ENCODE assay signal across 8 cellular contexts in the genomic region with DNA sequence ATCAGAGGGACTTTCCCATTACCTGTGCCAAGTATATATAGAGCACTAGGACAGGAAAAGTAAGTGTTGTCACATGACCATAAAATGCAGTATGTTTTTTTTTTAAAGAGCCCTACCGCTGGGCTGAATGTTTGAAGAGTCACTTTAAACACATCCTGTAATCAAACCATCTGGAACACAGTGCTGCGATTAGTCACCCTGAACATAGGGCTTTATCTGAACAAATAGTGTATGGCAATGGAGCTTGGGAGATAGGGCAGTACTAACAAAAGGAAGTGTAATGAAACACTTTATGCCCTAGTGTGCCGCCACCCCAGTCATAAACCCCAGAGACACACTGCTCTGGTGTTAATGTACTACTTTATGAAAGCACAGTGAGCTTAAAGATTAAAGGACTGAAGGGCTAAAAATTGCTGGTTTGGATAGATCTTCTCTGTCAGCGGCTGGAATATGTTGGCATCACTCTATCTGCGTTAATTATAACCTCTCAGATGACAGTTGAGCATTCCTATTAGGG.
DNase-seq lines count a peak whose midpoint lies in the region; TF ChIP-seq lines count a peak whose summit lies in the region.

No MANE protein-coding gene starts in this region.

- no peaks in the 10 kb centered on the region for H3K9me3 Mint-ChIP-seq in MCF 10A (ENCODE audit: unreplicated experiment)

- CTCF ChIA-PET in MCF 10A (lab: Yijun Ruan, JAX) = interaction anchor here (1.0 to 1.4 kb wide), 4 partner anchors 9 to 87 kb away, joined by 3 read pairs; no protein-coding TSS in a partner anchor

- DNase-seq in NOMO-1 treated with DMSO at 0.1 percent for 48 hours (lab: John Stamatoyannopoulos, UW; ENCODE audit: unreplicated experiment) (peak; percentile 26), NOMO-1 treated with dmso at 0.1 percent for 144 hours (lab: John Stamatoyannopoulos, UW; ENCODE audit: unreplicated experiment) (no peak), NCI-H2196 (lab: John Stamatoyannopoulos, UW; ENCODE audit: unreplicated experiment) (peak; percentile 89), MCF 10A (ENCODE audit: unreplicated experiment) (peak; percentile 90), lung microvascular endothelial cell (ENCODE audit: low read depth in 2 of 2) (peak; percentile 92 to 97), Ammon's horn (ENCODE audit: low spot score) (no peak), D341Med (ENCODE audit: low spot score) (no peak), AML-193 (lab: John Stamatoyannopoulos, UW) (no peak)

- no peak overlapping the region for H3K27ac Mint-ChIP-seq in MCF 10A (ENCODE audit: low read depth, unreplicated experiment)

- no peaks in the 10 kb centered on the region for H3K36me3 Mint-ChIP-seq in MCF 10A (ENCODE audit: insufficient read depth, unreplicated experiment)

- no peak overlapping the region for H3K4me3 Mint-ChIP-seq in MCF 10A (ENCODE audit: unreplicated experiment)

- intact Hi-C loops in MCF 10A (cut with micrococcal nuclease) = loop anchor here (10.0 kb wide), 2 partner anchors 721 to 1469 kb away; no protein-coding TSS in a partner anchor

- peaks cover 39% of the 10 kb centered on the region for H3K4me1 Mint-ChIP-seq in MCF 10A (ENCODE audit: insufficient read depth, unreplicated experiment)

- H3K27me3 Mint-ChIP-seq in MCF 10A (ENCODE audit: insufficient read depth, unreplicated experiment) = no peaks in the 10 kb centered on the region

- no TSS peak for BruUV-seq in MCF 10A (replicated peaks; lab: Mats Ljungman, UMichigan)

- no peak for TF ChIP-seq CTCF in MCF 10A (IDR thresholded peaks at IDR 0.05; ENCODE audit: unreplicated experiment)

- POLR2A ChIA-PET in MCF 10A (lab: Yijun Ruan, JAX) = interaction anchor here (0.6 to 1.9 kb wide), 15 partner anchors 8 to 828 kb away, joined by 3 to 23 read pairs (median 3); a partner anchor contains a TSS

Comparison
In these comparisons a context has a peak if more than half of its experiments do, and no peak if none do; other contexts are left out.
1. DNase-seq: peak in NOMO-1 treated with DMSO at 0.1 percent for 48 hours (single experiment), NCI-H2196 (single experiment), MCF 10A (single experiment) and lung microvascular endothelial cell (2 of 2); none in NOMO-1 treated with dmso at 0.1 percent for 144 hours (single experiment), Ammon's horn (single experiment), D341Med (single experiment) and AML-193 (0 of 2).